Comparison of ENCODE assay signal across 10 cellular contexts in genomic region chr11:109984634-109985289, GRCh38.
DNase-seq lines count a peak whose midpoint lies in the region; ATAC-seq, FAIRE-seq and TF ChIP-seq lines count a peak whose summit lies in the region.
"Had no signal": no experiment of that assay in that cellular context is flagged by ENCODE, and none has a peak within 500 bp of the region (broad histone marks: within the 10 kb centered on the region; RNA-seq: fewer than 3 reads in every experiment).

No MANE protein-coding gene starts in this region.

- intact Hi-C loops in body of pancreas (cut with DNase I), result no loop called here

- TF ChIP-seq POLR2A in GM12892 (IDR thresholded peaks at IDR 0.05; ENCODE audit: low read depth, low read length) (no peak), H54 (IDR thresholded peaks at IDR 0.05; ENCODE audit: low read depth, low read length) (no peak), body of pancreas (IDR thresholded peaks at IDR 0.05) (no peak)

- no peaks in the 10 kb centered on the region for H3K9me3 Mint-ChIP-seq in central memory CD8-positive, alpha-beta T cell
- H3K9me3 Mint-ChIP-seq: activated naive CD4-positive, alpha-beta T cell treated with anti-CD3 and anti-CD28 coated beads, Interleukin-2, amount 50 U/mL, for 24 hours had no signal

- H3K4me1 ChIP-seq in body of pancreas, result no peaks in the 10 kb centered on the region

- no peak overlapping the region for H3K27ac Mint-ChIP-seq in central memory CD8-positive, alpha-beta T cell (ENCODE audit: low read depth)
- H3K27ac Mint-ChIP-seq: activated naive CD4-positive, alpha-beta T cell treated with anti-CD3 and anti-CD28 coated beads, Interleukin-2, amount 50 U/mL, for 24 hours had no signal

- ATAC-seq in GM21381 (IDR thresholded peaks at IDR 0.05; ENCODE audit: unreplicated experiment) (peak; percentile 98), HG03432 (IDR thresholded peaks at IDR 0.05; ENCODE audit: unreplicated experiment) (peak; percentile 95), body of pancreas (no peak)
- ATAC-seq in central memory CD8-positive, alpha-beta T cell (replicated peaks; ENCODE audit: extremely low read depth, poor library complexity, severe bottlenecking), result no peak

- no peaks in the 10 kb centered on the region for H3K27me3 ChIP-seq in body of pancreas

- peak overlapping the region; percentile 8 for H3K4me3 Mint-ChIP-seq in central memory CD8-positive, alpha-beta T cell
- H3K4me3 Mint-ChIP-seq: activated naive CD4-positive, alpha-beta T cell treated with anti-CD3 and anti-CD28 coated beads, Interleukin-2, amount 50 U/mL, for 24 hours had no signal

- no peaks in the 10 kb centered on the region for H3K36me3 ChIP-seq in body of pancreas (replicated peaks in 1 of 2; ENCODE audit: insufficient read depth in 1 of 2, low read depth in 2 of 2)

- TF ChIP-seq CTCF in body of pancreas (IDR thresholded peaks at IDR 0.05), result no peak

- H3K9me3 ChIP-seq in body of pancreas, result no peaks in the 10 kb centered on the region

- peak; percentile 84 for FAIRE-seq in GM12892 (lab: Jason Lieb, UNC)
- FAIRE-seq in H54 (lab: Jason Lieb, UNC), result no peak

- WGBS in body of pancreas, 2 donors, result 47 to 61% methylated on average over 6 of the region's 6 CpGs

- no peak overlapping the region for H3K4me3 ChIP-seq in body of pancreas

- H3K27me3 Mint-ChIP-seq in central memory CD8-positive, alpha-beta T cell, result no peaks in the 10 kb centered on the region

- H3K4me1 Mint-ChIP-seq in central memory CD8-positive, alpha-beta T cell, result no peaks in the 10 kb centered on the region
- H3K4me1 Mint-ChIP-seq: activated naive CD4-positive, alpha-beta T cell treated with anti-CD3 and anti-CD28 coated beads, Interleukin-2, amount 50 U/mL, for 24 hours had no signal

- no peak for DNase-seq in GM12892 (ENCODE audit: insufficient read length)
- no peak for DNase-seq in central memory CD8-positive, alpha-beta T cell (ENCODE audit: low spot score in 2 of 2)
- DNase-seq in SHP77 treated with DMSO at 0.1 percent for 48 hours (lab: John Stamatoyannopoulos, UW), result no peak
- no peak for DNase-seq in H54 (ENCODE audit: insufficient read length, low spot score)
- no peak for DNase-seq in body of pancreas
- no peak for DNase-seq in NCI-H2081 (lab: John Stamatoyannopoulos, UW)
- DNase-seq: NCI-H526 had no signal

- no peak overlapping the region for H3K27ac ChIP-seq in body of pancreas

- no peaks in the 10 kb centered on the region for H3K36me3 Mint-ChIP-seq in central memory CD8-positive, alpha-beta T cell (ENCODE audit: insufficient read depth)
- H3K36me3 Mint-ChIP-seq: activated naive CD4-positive, alpha-beta T cell treated with anti-CD3 and anti-CD28 coated beads, Interleukin-2, amount 50 U/mL, for 24 hours had no signal

Comparison
In these comparisons a context has a peak if more than half of its experiments do, and no peak if none do; other contexts are left out.
1. ATAC-seq: peak in GM21381 (single experiment) and HG03432 (single experiment); none in central memory CD8-positive, alpha-beta T cell (single experiment) and body of pancreas (single experiment).